12 cellular contexts compared by ENCODE assay signal in genomic region chr6:155158044-155158843, GRCh38.
DNase-seq lines count a peak whose midpoint lies in the region; ATAC-seq, FAIRE-seq and TF ChIP-seq lines count a peak whose summit lies in the region.
"Had no signal": no experiment of that assay in that cellular context is flagged by ENCODE, and none has a peak within 500 bp of the region (broad histone marks: within the 10 kb centered on the region; RNA-seq: fewer than 3 reads in every experiment).

No MANE protein-coding gene starts in this region.

- TF ChIP-seq CTCF in RWPE2 (IDR thresholded peaks at IDR 0.05; ENCODE audit: poor library complexity, severe bottlenecking): no peak

- H3K9me2 ChIP-seq in Karpas-422 (replicated peaks; ENCODE audit: insufficient read depth, low read length): no peaks in the 10 kb centered on the region

- no peaks in the 10 kb centered on the region for H3K36me3 ChIP-seq in RWPE2 (ENCODE audit: low read depth)
- H3K36me3 ChIP-seq in Karpas-422 (ENCODE audit: insufficient read depth, low read length): no peaks in the 10 kb centered on the region
- peaks cover 0 to 5% of the 10 kb centered on the region in 2 donors for H3K36me3 ChIP-seq in small intestine (ENCODE audit: control insufficient read depth in 2 of 2, insufficient read depth in 2 of 2, low read length in 2 of 2)

- no peak overlapping the region for H3K9ac ChIP-seq in Karpas-422 (ENCODE audit: low read length)

- no peak overlapping the region for H2AFZ ChIP-seq in Karpas-422 (ENCODE audit: low read length)

- POLR2A ChIA-PET in HEK293T (lab: Yijun Ruan, JAX): no interaction called here

- H3K27me3 ChIP-seq in RWPE2 (ENCODE audit: insufficient read depth, poor library complexity, severe bottlenecking) (no peaks in the 10 kb centered on the region), Karpas-422 (ENCODE audit: low read length) (no peaks in the 10 kb centered on the region), small intestine (ENCODE audit: control insufficient read depth in 2 of 2, insufficient read depth in 2 of 2, low read length in 2 of 2) (no peaks in the 10 kb centered on the region)

- H3K4me1 ChIP-seq in RWPE2 (ENCODE audit: insufficient read depth, poor library complexity, severe bottlenecking): peaks cover 27% of the 10 kb centered on the region
- H3K4me1 ChIP-seq in Karpas-422 (ENCODE audit: low read length): peaks cover 3% of the 10 kb centered on the region; the same call in 1 of the 2 replicates
- H3K4me1 ChIP-seq in small intestine (ENCODE audit: control insufficient read depth in 2 of 2, insufficient read depth in 1 of 2, low read depth in 1 of 2, low read length in 1 of 2): no peaks in the 10 kb centered on the region

- ATAC-seq in GM21529 (IDR thresholded peaks at IDR 0.05; ENCODE audit: unreplicated experiment): peak; percentile 46
- ATAC-seq in RWPE2 (ENCODE audit: low read depth): peak; percentile 51; the same call in 2 of the 3 replicates

- CTCF ChIA-PET in HEK293T (lab: Yijun Ruan, JAX): interaction anchor here (0.7 to 1.0 kb wide), 2 partner anchors 118 to 184 kb away, joined by 3 to 4 read pairs; no protein-coding TSS in a partner anchor

- H3K27ac ChIP-seq in RWPE2 (ENCODE audit: poor library complexity, severe bottlenecking) (peak overlapping the region; percentile 21), Karpas-422 (ENCODE audit: low read length) (no peak overlapping the region), small intestine (ENCODE audit: low read depth in 1 of 2, low read length in 1 of 2) (no peak overlapping the region)

- no peak overlapping the region for H3K4me2 ChIP-seq in Karpas-422 (ENCODE audit: low read depth, low read length, poor library complexity, severe bottlenecking)

- no peak for FAIRE-seq in small intestine (lab: Jason Lieb, UNC)
- FAIRE-seq: D721Med, H54 had no signal

- no peaks in the 10 kb centered on the region for H4K20me1 ChIP-seq in Karpas-422 (ENCODE audit: insufficient read depth, low read depth, low read length)

- H3K4me3 ChIP-seq in RWPE2 (ENCODE audit: severe bottlenecking): no peak overlapping the region
- no peak overlapping the region for H3K4me3 ChIP-seq in Karpas-422 (ENCODE audit: low read length)
- H3K4me3 ChIP-seq in small intestine (ENCODE audit: low read depth in 1 of 2, low read length in 2 of 2): no peak overlapping the region

- no peaks in the 10 kb centered on the region for H3K79me2 ChIP-seq in Karpas-422 (ENCODE audit: low read length)

- no peaks in the 10 kb centered on the region for H3K9me3 ChIP-seq in RWPE2 (ENCODE audit: severe bottlenecking)
- no peaks in the 10 kb centered on the region for H3K9me3 ChIP-seq in Karpas-422 (ENCODE audit: low read length)
- no peaks in the 10 kb centered on the region for H3K9me3 ChIP-seq in small intestine (ENCODE audit: control insufficient read depth, low read depth)

- peak; percentile 58 for DNase-seq in AG20443 (ENCODE audit: low spot score)
- DNase-seq in RWPE2 (ENCODE audit: low spot score): no peak
- DNase-seq in glomerular visceral epithelial cell (ENCODE audit: extremely low spot score): peak; percentile 35
- DNase-seq in KG1 (lab: John Stamatoyannopoulos, UW): no peak
- DNase-seq in Karpas-422: no peak
- DNase-seq in small intestine: no peak
- no peak for DNase-seq in HEK293T (ENCODE audit: extremely low spot score)
- DNase-seq: activated naive CD4-positive, alpha-beta T cell treated with anti-CD3 and anti-CD28 coated beads, Interleukin-2, amount 50 U/mL, for 16 hours; stimulated activated naive CD4-positive, alpha-beta T cell had no signal

- 65 to 71% (median 65%) methylated on average over 5 of the region's 5 CpGs for WGBS in small intestine, 3 donors

TF ChIP-seq in HEK293T, 16 proteins besides CTCF, POLR2A, EP300 and RAD21:
- TF ChIP-seq NFRKB (IDR thresholded peaks at IDR 0.05) (no peak), CTBP1 (IDR thresholded peaks at IDR 0.05; ENCODE audit: borderline replicate concordance) (no peak), FOXM1 (IDR thresholded peaks at IDR 0.05; ENCODE audit: borderline replicate concordance) (no peak), ZNF384 (IDR thresholded peaks at IDR 0.05) (no peak), ELF4 (IDR thresholded peaks at IDR 0.05) (no peak), TARDBP (IDR thresholded peaks at IDR 0.05) (no peak), BHLHE40 (IDR thresholded peaks at IDR 0.05; ENCODE audit: borderline replicate concordance) (no peak), L3MBTL2 (conservative IDR thresholded peaks at IDR 0.05) (no peak), HDGF (IDR thresholded peaks at IDR 0.05; ENCODE audit: borderline replicate concordance) (no peak), FOXA1 (IDR thresholded peaks at IDR 0.05) (no peak), LEF1 (IDR thresholded peaks at IDR 0.05; ENCODE audit: borderline replicate concordance) (no peak), PKNOX1 (IDR thresholded peaks at IDR 0.05) (no peak)
TF ChIP-seq in HEK293T: peak in this region for 0.

Comparison
In these comparisons a context has a peak if more than half of its experiments do, and no peak if none do; other contexts are left out.
1. DNase-seq: peak in AG20443 (single experiment) and glomerular visceral epithelial cell (single experiment); none in RWPE2 (single experiment), KG1 (single experiment), Karpas-422 (single experiment), small intestine (single experiment) and HEK293T (single experiment).